In genomic region chr3:59817511-59817910, GRCh38 we compare ENCODE assay signal across 19 cellular contexts.
DNase-seq lines count a peak whose midpoint lies in the region; ATAC-seq and TF ChIP-seq lines count a peak whose summit lies in the region.
"Had no signal": no experiment of that assay in that cellular context is flagged by ENCODE, and none has a peak within 500 bp of the region (broad histone marks: within the 10 kb centered on the region; RNA-seq: fewer than 3 reads in every experiment).

No MANE protein-coding gene starts in this region.

- no peak for TF ChIP-seq EP300 in SK-N-SH (IDR thresholded peaks at IDR 0.05; ENCODE audit: borderline replicate concordance in 1 of 2, low read depth in 1 of 2, low read length in 1 of 2)

- POLR2A ChIA-PET in SK-N-SH (lab: Yijun Ruan, JAX) = no interaction called here
- POLR2A ChIA-PET in GM10248 (lab: Yijun Ruan, JAX) = no interaction called here

- H4K20me1 ChIP-seq in SK-N-SH (ENCODE audit: insufficient read depth) = no peaks in the 10 kb centered on the region

- peak overlapping the region; percentile 95 for H3K27ac Mint-ChIP-seq in glutamatergic neuron (ENCODE audit: unreplicated experiment)
- no peak overlapping the region for H3K27ac Mint-ChIP-seq in stimulated activated memory B cell treated with anti-CD40 and anti-IgM and Interleukin-4, amounts not matched to agents 10 μg/mL and 1 μg/mL and 100 μg/mL, for 72 hours
- H3K27ac Mint-ChIP-seq: activated T-helper 17 cell treated with anti-CD3 and anti-CD28 coated beads, Interleukin-2, amount 50 U/mL, for 72 hours; CD8-positive, alpha-beta T cell; IgD-negative memory B cell; WTC11 had no signal

- H3F3A ChIP-seq in SK-N-SH (replicated peaks; ENCODE audit: insufficient read depth) = peaks cover 17% of the 10 kb centered on the region

- ATAC-seq in SK-N-SH treated with all-trans-retinoic acid at 6 μM for 48 hours = no peak; the same call in 2 of the 3 replicates
- ATAC-seq in stimulated activated memory B cell treated with anti-CD40 and anti-IgM and Interleukin-4, amounts not matched to agents 10 μg/mL and 1 μg/mL and 100 μg/mL, for 72 hours = no peak
- ATAC-seq: activated T-helper 17 cell treated with anti-CD3 and anti-CD28 coated beads, Interleukin-2, amount 50 U/mL, for 72 hours; CD8-positive, alpha-beta T cell; upper lobe of right lung; WTC11 had no signal

- H2AFZ ChIP-seq in SK-N-SH (ENCODE audit: low read depth) = peak overlapping the region; percentile 88

- peaks cover 55% of the 10 kb centered on the region for H3K4me1 Mint-ChIP-seq in glutamatergic neuron (ENCODE audit: low read depth, unreplicated experiment)
- no peaks in the 10 kb centered on the region for H3K4me1 Mint-ChIP-seq in stimulated activated memory B cell treated with anti-CD40 and anti-IgM and Interleukin-4, amounts not matched to agents 10 μg/mL and 1 μg/mL and 100 μg/mL, for 72 hours
- H3K4me1 Mint-ChIP-seq: activated T-helper 17 cell treated with anti-CD3 and anti-CD28 coated beads, Interleukin-2, amount 50 U/mL, for 72 hours; IgD-negative memory B cell had no signal

- no peaks in the 10 kb centered on the region for H3K36me3 Mint-ChIP-seq in glutamatergic neuron (ENCODE audit: unreplicated experiment)
- H3K36me3 Mint-ChIP-seq in stimulated activated memory B cell treated with anti-CD40 and anti-IgM and Interleukin-4, amounts not matched to agents 10 μg/mL and 1 μg/mL and 100 μg/mL, for 72 hours = no peaks in the 10 kb centered on the region
- H3K36me3 Mint-ChIP-seq: CD8-positive, alpha-beta T cell; IgD-negative memory B cell; WTC11 had no signal

- H3K9ac ChIP-seq in SK-N-SH = peak overlapping the region; percentile 60; the same call in 1 of the 2 replicates

- no peak overlapping the region for H3K4me3 Mint-ChIP-seq in glutamatergic neuron (ENCODE audit: unreplicated experiment)
- no peak overlapping the region for H3K4me3 Mint-ChIP-seq in stimulated activated memory B cell treated with anti-CD40 and anti-IgM and Interleukin-4, amounts not matched to agents 10 μg/mL and 1 μg/mL and 100 μg/mL, for 72 hours
- H3K4me3 Mint-ChIP-seq: activated T-helper 17 cell treated with anti-CD3 and anti-CD28 coated beads, Interleukin-2, amount 50 U/mL, for 72 hours; CD8-positive, alpha-beta T cell; IgD-negative memory B cell; WTC11 had no signal

- TF ChIP-seq RAD21 in SK-N-SH (IDR thresholded peaks at IDR 0.05; ENCODE audit: low read length) = no peak

- H3K27me3 ChIP-seq in SK-N-SH (ENCODE audit: insufficient read depth) = no peaks in the 10 kb centered on the region
- H3K27me3 ChIP-seq: Peyer's patch, upper lobe of right lung had no signal

- H3K9me3 ChIP-seq in SK-N-SH = no peaks in the 10 kb centered on the region
- H3K9me3 ChIP-seq: Peyer's patch, upper lobe of right lung had no signal

- 92% methylated on average over 4 of the region's 4 CpGs for WGBS in SK-N-SH (ENCODE audit: low lambda C conversion rate)

- in situ Hi-C loops in astrocyte of the spinal cord (cut with HindIII; ENCODE audit: low sequenced_read_pairs) = no loop called here

- no peaks in the 10 kb centered on the region for H3K79me2 ChIP-seq in SK-N-SH (ENCODE audit: insufficient read depth)

- H3K4me2 ChIP-seq in SK-N-SH = peak overlapping the region; percentile 77

- peaks cover 8% of the 10 kb centered on the region for H3K9me3 Mint-ChIP-seq in glutamatergic neuron (ENCODE audit: unreplicated experiment)
- no peaks in the 10 kb centered on the region for H3K9me3 Mint-ChIP-seq in stimulated activated memory B cell treated with anti-CD40 and anti-IgM and Interleukin-4, amounts not matched to agents 10 μg/mL and 1 μg/mL and 100 μg/mL, for 72 hours
- H3K9me3 Mint-ChIP-seq: CD8-positive, alpha-beta T cell had no signal

- DNase-seq in SK-N-SH = no peak
- peak; percentile 47 for DNase-seq in astrocyte of the spinal cord (ENCODE audit: low read depth, low spot score)
- no peak for DNase-seq in glutamatergic neuron
- peak; percentile 24 for DNase-seq in superior temporal gyrus (ENCODE audit: extremely low spot score)
- no peak for DNase-seq in NCI-H69 (lab: John Stamatoyannopoulos, UW)
- DNase-seq in GM10248 (ENCODE audit: extremely low spot score) = no peak
- DNase-seq: CD8-positive, alpha-beta T cell; erythroblast; hippocampal formation; midbrain; MV-4-11; NCI-H2081; Peyer's patch; upper lobe of right lung had no signal

- H3K4me3 ChIP-seq in SK-N-SH (ENCODE audit: low read depth in 2 of 2, low read length in 1 of 2) = 0 out of 4 replicates have a peak overlapping the region, but pooled peaks of 1 of the 2 experiments have one; percentile 14
- no peak overlapping the region for H3K4me3 ChIP-seq in astrocyte of the spinal cord (ENCODE audit: low read depth, low read length)
- H3K4me3 ChIP-seq: Peyer's patch, upper lobe of right lung had no signal

- no peaks in the 10 kb centered on the region for H3K9me2 ChIP-seq in SK-N-SH

- CTCF ChIA-PET in SK-N-SH (lab: Yijun Ruan, JAX) (interaction anchor here (1.0 kb wide), 1 partner anchor 261 kb away, joined by 3 read pairs; no protein-coding TSS in a partner anchor), GM10248 (lab: Yijun Ruan, JAX) (interaction anchor here (1.2 kb wide), 1 partner anchor 147 kb away, joined by 3 read pairs; no protein-coding TSS in a partner anchor)

- peaks cover 14% of the 10 kb centered on the region in 2 experiments for H3K4me1 ChIP-seq in SK-N-SH (ENCODE audit: control insufficient read depth in 1 of 2, insufficient read depth in 2 of 2, low read depth in 1 of 2, low read length in 1 of 2)

- H3K36me3 ChIP-seq in SK-N-SH (replicated peaks in 1 of 2; ENCODE audit: control insufficient read depth in 1 of 2, insufficient read depth in 2 of 2, low read length in 1 of 2) = no peaks in the 10 kb centered on the region
- H3K36me3 ChIP-seq: Peyer's patch, upper lobe of right lung had no signal

- peak overlapping the region; percentile 53 to 92; a peak in 3 of 4 replicates for H3K27ac ChIP-seq in SK-N-SH (ENCODE audit: low read depth in 2 of 2, low read length in 1 of 2)
- H3K27ac ChIP-seq: upper lobe of right lung had no signal

- TF ChIP-seq CTCF in SK-N-SH (IDR thresholded peaks at IDR 0.05) (no peak), astrocyte of the spinal cord (IDR thresholded peaks at IDR 0.05; ENCODE audit: low read depth, low read length) (no peak), glutamatergic neuron (IDR thresholded peaks at IDR 0.05; ENCODE audit: partially characterized antibody, unreplicated experiment) (no peak), GM10248 (IDR thresholded peaks at IDR 0.05; ENCODE audit: control extremely low read depth, extremely low read depth, low read depth, missing control alignments) (no peak)

- no peaks in the 10 kb centered on the region for H3K27me3 Mint-ChIP-seq in glutamatergic neuron (ENCODE audit: unreplicated experiment)
- peaks cover under 1% of the 10 kb centered on the region for H3K27me3 Mint-ChIP-seq in stimulated activated memory B cell treated with anti-CD40 and anti-IgM and Interleukin-4, amounts not matched to agents 10 μg/mL and 1 μg/mL and 100 μg/mL, for 72 hours
- H3K27me3 Mint-ChIP-seq: IgD-negative memory B cell had no signal

TF ChIP-seq in SK-N-SH, 30 proteins besides CTCF, POLR2A, EP300 and RAD21 (continues in another document):
- no peak for TF ChIP-seq IRF3 (IDR thresholded peaks at IDR 0.05; ENCODE audit: low read depth, low read length)
- no peak for TF ChIP-seq RCOR1 (IDR thresholded peaks at IDR 0.05; ENCODE audit: low read length)
- no peak for TF ChIP-seq SIN3A (IDR thresholded peaks at IDR 0.05; ENCODE audit: borderline replicate concordance, low read depth, low read length)
- TF ChIP-seq MEF2A (IDR thresholded peaks at IDR 0.05; ENCODE audit: borderline replicate concordance, low read depth) = no peak
- TF ChIP-seq SMC3 (IDR thresholded peaks at IDR 0.05; ENCODE audit: low read depth, low read length) = no peak
- TF ChIP-seq JUND (IDR thresholded peaks at IDR 0.05) = no peak
- no peak for TF ChIP-seq MXI1 (IDR thresholded peaks at IDR 0.05; ENCODE audit: low read depth, low read length)

TF ChIP-seq in SK-N-SH treated with all-trans-retinoic acid at 6 μM for 48 hours, 23 proteins besides CTCF, POLR2A, EP300 and RAD21:
- TF ChIP-seq GLIS3 (CRISPR knock-in tag; IDR thresholded peaks at IDR 0.05) (no peak), PPARA (CRISPR knock-in tag; IDR thresholded peaks at IDR 0.05; ENCODE audit: borderline replicate concordance) (no peak), RARB (CRISPR knock-in tag; IDR thresholded peaks at IDR 0.05) (no peak), ZNF565 (CRISPR knock-in tag; conservative IDR thresholded peaks at IDR 0.05; ENCODE audit: low read depth) (no peak), PATZ1 (CRISPR knock-in tag; IDR thresholded peaks at IDR 0.05; ENCODE audit: borderline replicate concordance) (no peak), POU6F1 (CRISPR knock-in tag; IDR thresholded peaks at IDR 0.05; ENCODE audit: borderline replicate concordance, low read depth) (no peak)
TF ChIP-seq in SK-N-SH treated with all-trans-retinoic acid at 6 μM for 48 hours: peak in this region for 0.

Comparison
In these comparisons a context has a peak if more than half of its experiments do, and no peak if none do; other contexts are left out.
1. DNase-seq: peak in astrocyte of the spinal cord (single experiment) and superior temporal gyrus (single experiment); none in SK-N-SH (single experiment), glutamatergic neuron (single experiment), NCI-H69 (single experiment) and GM10248 (single experiment).